ENCODE assay signal across 15 cellular contexts in genomic region chr4:86670739-86671138, GRCh38.
A peak's percentile ranks its signal among the peaks of the same experiment; 100 is the strongest.
DNase-seq lines count a peak whose midpoint lies in the region; FAIRE-seq and TF ChIP-seq lines count a peak whose summit lies in the region.
"Had no signal": no experiment of that assay in that cellular context is flagged by ENCODE, and none has a peak within 500 bp of the region (broad histone marks: within the 10 kb centered on the region; RNA-seq: fewer than 3 reads in every experiment).

No MANE protein-coding gene starts in this region.

- H4K20me1 ChIP-seq in endothelial cell of umbilical vein (replicated peaks; ENCODE audit: control insufficient read depth, extremely low read depth, insufficient read depth, low read length): no peaks in the 10 kb centered on the region
- peaks cover 3% of the 10 kb centered on the region for H4K20me1 ChIP-seq in osteoblast (ENCODE audit: insufficient read depth, low read length)

- H3K4me3 ChIP-seq in endothelial cell of umbilical vein (replicated peaks in 1 of 3; ENCODE audit: insufficient read depth in 1 of 3, low read depth in 1 of 3, low read length in 3 of 3) (no peak overlapping the region), osteoblast (ENCODE audit: insufficient read depth, low read length) (no peak overlapping the region)
- H3K4me3 ChIP-seq: gastrocnemius medialis, tibial artery had no signal

- H3K4me2 ChIP-seq in endothelial cell of umbilical vein (ENCODE audit: insufficient read depth, low read length): no peak overlapping the region
- H3K4me2 ChIP-seq in osteoblast (ENCODE audit: insufficient read depth, low read length): no peak overlapping the region

- FAIRE-seq in endothelial cell of umbilical vein (lab: Jason Lieb, UNC): no peak

- intact Hi-C loops in endothelial cell of umbilical vein (cut with micrococcal nuclease): no loop called here

- no peak for TF ChIP-seq POLR2A in endothelial cell of umbilical vein (IDR thresholded peaks at IDR 0.05; ENCODE audit: low read depth, low read length)

- H3K9me3 ChIP-seq in endothelial cell of umbilical vein (replicated peaks; ENCODE audit: control insufficient read depth, insufficient read depth, low read length) (no peaks in the 10 kb centered on the region), osteoblast (ENCODE audit: low read depth, low read length) (no peaks in the 10 kb centered on the region)
- H3K9me3 ChIP-seq: gastrocnemius medialis, tibial artery had no signal

- TF ChIP-seq CTCF in endothelial cell of umbilical vein (IDR thresholded peaks at IDR 0.05; ENCODE audit: extremely low read depth in 1 of 2, insufficient read depth in 1 of 2, low read depth in 1 of 2, low read length in 2 of 2): no peak
- no peak for TF ChIP-seq CTCF in osteoblast (IDR thresholded peaks at IDR 0.05; ENCODE audit: extremely low read depth, low read depth, low read length)

- H3K27me3 ChIP-seq in endothelial cell of umbilical vein (ENCODE audit: control insufficient read depth in 2 of 2, insufficient read depth in 2 of 2, low read length in 2 of 2) (no peaks in the 10 kb centered on the region), osteoblast (ENCODE audit: insufficient read depth, low read length) (no peaks in the 10 kb centered on the region)
- H3K27me3 ChIP-seq: gastrocnemius medialis, tibial artery had no signal

- BruUV-seq in endothelial cell of umbilical vein (replicated peaks; lab: Mats Ljungman, UMichigan): no TSS peak

- H3K79me2 ChIP-seq in endothelial cell of umbilical vein (ENCODE audit: control insufficient read depth, insufficient read depth, low read length) (no peaks in the 10 kb centered on the region), osteoblast (ENCODE audit: insufficient read depth, low read length) (no peaks in the 10 kb centered on the region)

- DNase-seq in EL (peak; percentile 66), M059J (ENCODE audit: low read depth) (peak; percentile 40), endothelial cell of umbilical vein (ENCODE audit: low read depth, low spot score) (peak; percentile 9), osteoblast (ENCODE audit: insufficient read length, low spot score, missing footprints) (peak; percentile 51), SK-N-DZ (ENCODE audit: low spot score) (no peak), iPS-NIHi11 (ENCODE audit: low spot score) (no peak), NCI-H1417 (lab: John Stamatoyannopoulos, UW) (no peak)
- no peak for DNase-seq in stimulated activated CD4-positive, alpha-beta T cell treated with anti-CD3 and anti-CD28 coated beads, Interleukin-15, amount 100 ng/mL, for 24 hours
- DNase-seq: activated CD4-positive, alpha-beta T cell treated with anti-CD3 and anti-CD28 coated beads, Interleukin-2, amount 10 ng/mL, durations not matched to agents 7 days and 5 days; gastrocnemius medialis; left colon; naive thymus-derived CD8-positive, alpha-beta T cell; NCI-H2171; T-helper 2 cell; tibial artery had no signal

- H3K9ac ChIP-seq in endothelial cell of umbilical vein (replicated peaks; ENCODE audit: extremely low read depth, insufficient read depth, low read length): no peak overlapping the region

- H3K27ac ChIP-seq in endothelial cell of umbilical vein (ENCODE audit: insufficient read depth, low read depth, low read length) (no peak overlapping the region), osteoblast (ENCODE audit: low read depth, low read length) (no peak overlapping the region)
- H3K27ac ChIP-seq: gastrocnemius medialis, tibial artery had no signal

- H3K36me3 ChIP-seq in endothelial cell of umbilical vein (ENCODE audit: control insufficient read depth in 2 of 2, extremely low read depth in 1 of 2, insufficient read depth in 2 of 2, low read length in 2 of 2) (no peaks in the 10 kb centered on the region), osteoblast (ENCODE audit: insufficient read depth, low read length) (no peaks in the 10 kb centered on the region)
- H3K36me3 ChIP-seq: gastrocnemius medialis, tibial artery had no signal

- POLR2A ChIA-PET in endothelial cell of umbilical vein (lab: Charles Lee): no interaction called here

- H3K4me1 ChIP-seq in endothelial cell of umbilical vein (ENCODE audit: control insufficient read depth, extremely low read depth, insufficient read depth, low read length) (no peaks in the 10 kb centered on the region), osteoblast (ENCODE audit: insufficient read depth, low read length) (peaks cover 6% of the 10 kb centered on the region)
- H3K4me1 ChIP-seq: gastrocnemius medialis, tibial artery had no signal

- H2AFZ ChIP-seq in endothelial cell of umbilical vein (ENCODE audit: low read depth, low read length) (no peak overlapping the region), osteoblast (ENCODE audit: low read length) (no peak overlapping the region)

- CTCF ChIA-PET in endothelial cell of umbilical vein (lab: Charles Lee): interaction anchor here (1.7 kb wide), 1 partner anchor 9 kb away, joined by 6 read pairs; no protein-coding TSS in a partner anchor

- dilution Hi-C loops in endothelial cell of umbilical vein (cut with MboI; ENCODE audit: extremely low pct_ligation_motif_present, low sequenced_read_pairs): no loop called here

- H3K9me1 ChIP-seq in endothelial cell of umbilical vein (replicated peaks; ENCODE audit: control insufficient read depth, extremely low read depth, insufficient read depth, low read length): no peaks in the 10 kb centered on the region

TF ChIP-seq in endothelial cell of umbilical vein, 7 proteins besides CTCF, POLR2A, EP300 and RAD21:
- TF ChIP-seq EZH2 (IDR thresholded peaks at IDR 0.05; ENCODE audit: borderline replicate concordance, low read depth, low read length, severe bottlenecking): no peak
- no peak for TF ChIP-seq POLR2AphosphoS5 (IDR thresholded peaks at IDR 0.05; ENCODE audit: insufficient read depth, low read depth, low read length)
- no peak for TF ChIP-seq MYC (IDR thresholded peaks at IDR 0.05; ENCODE audit: low read depth, low read length)
- TF ChIP-seq MAX (IDR thresholded peaks at IDR 0.05; ENCODE audit: insufficient read depth, insufficient read length): no peak
- peak; percentile 25 for TF ChIP-seq JUN (IDR thresholded peaks at IDR 0.05; ENCODE audit: borderline replicate concordance, insufficient read depth, insufficient read length, low read depth)
- TF ChIP-seq GATA2 (IDR thresholded peaks at IDR 0.05; ENCODE audit: insufficient read depth, insufficient read length, low read depth, low read length): no peak
- TF ChIP-seq FOS (IDR thresholded peaks at IDR 0.05; ENCODE audit: borderline replicate concordance, insufficient read depth, low read length): peak; percentile 42

Comparison
In these comparisons a context has a peak if more than half of its experiments do, and no peak if none do; other contexts are left out.
1. DNase-seq: peak in EL (single experiment), M059J (single experiment), endothelial cell of umbilical vein (single experiment) and osteoblast (single experiment); none in SK-N-DZ (single experiment), stimulated activated CD4-positive, alpha-beta T cell treated with anti-CD3 and anti-CD28 coated beads, Interleukin-15, amount 100 ng/mL, for 24 hours (single experiment), iPS-NIHi11 (single experiment) and NCI-H1417 (0 of 3).